ENCODE assay signal across 18 cellular contexts in genomic region chr6:114040871-114041270, GRCh38.
"Had no signal": no experiment of that assay in that cellular context is flagged by ENCODE, and none has a peak within 500 bp of the region (broad histone marks: within the 10 kb centered on the region; RNA-seq: fewer than 3 reads in every experiment).

No MANE protein-coding gene starts in this region.

- H3K27me3 ChIP-seq: hepatocyte, neutrophil, tibial nerve, uterus had no signal

- H3K36me3 Mint-ChIP-seq: activated naive CD4-positive, alpha-beta T cell treated with anti-CD3 and anti-CD28 coated beads, Interleukin-2, amount 10 ng/mL, durations not matched to agents 7 days and 5 days; memory B cell; natural killer cell; stimulated activated naive B cell treated with anti-CD40 and anti-IgM and Interleukin-4, amounts not matched to agents 10 μg/mL and 1 μg/mL and 100 μg/mL, for 72 hours had no signal

- H3K4me3 Mint-ChIP-seq: activated naive CD4-positive, alpha-beta T cell treated with anti-CD3 and anti-CD28 coated beads, Interleukin-2, amount 10 ng/mL, durations not matched to agents 7 days and 5 days; brain; effector memory CD8-positive, alpha-beta T cell; memory B cell; natural killer cell; stimulated activated naive B cell treated with anti-CD40 and anti-IgM and Interleukin-4, amounts not matched to agents 10 μg/mL and 1 μg/mL and 100 μg/mL, for 72 hours had no signal

- H2AFZ ChIP-seq: hepatocyte had no signal

- H3K27me3 Mint-ChIP-seq: brain had no signal

- H3K27ac Mint-ChIP-seq: activated naive CD4-positive, alpha-beta T cell treated with anti-CD3 and anti-CD28 coated beads, Interleukin-2, amount 10 ng/mL, durations not matched to agents 7 days and 5 days; activated T-helper 2 cell treated with anti-CD3 and anti-CD28 coated beads, Interferon-gamma antibody, Interleukin-2, Interleukin-4, amounts not matched to agents 10 μg/mL and 5 μg/mL and 100 μg/mL, durations not matched to agents 14 hours and 24 hours and 36 hours; brain; effector memory CD8-positive, alpha-beta T cell; memory B cell; natural killer cell; stimulated activated naive B cell treated with anti-CD40 and anti-IgM and Interleukin-4, amounts not matched to agents 10 μg/mL and 1 μg/mL and 100 μg/mL, for 72 hours had no signal

- H3K4me3 ChIP-seq: hepatocyte, left ventricle myocardium inferior, tibial nerve, uterus had no signal

- H3K4me1 Mint-ChIP-seq: activated naive CD4-positive, alpha-beta T cell treated with anti-CD3 and anti-CD28 coated beads, Interleukin-2, amount 10 ng/mL, durations not matched to agents 7 days and 5 days; memory B cell; natural killer cell; stimulated activated naive B cell treated with anti-CD40 and anti-IgM and Interleukin-4, amounts not matched to agents 10 μg/mL and 1 μg/mL and 100 μg/mL, for 72 hours had no signal

- H3K79me2 ChIP-seq: hepatocyte had no signal

- H3K27ac ChIP-seq: hepatocyte, left ventricle myocardium inferior, neutrophil, tibial nerve, uterus had no signal

- H3K36me3 ChIP-seq: left ventricle myocardium inferior, neutrophil, tibial nerve, uterus had no signal

- H3K4me1 ChIP-seq: left ventricle myocardium inferior, tibial nerve, uterus had no signal

- H3K9me3 Mint-ChIP-seq: activated naive CD4-positive, alpha-beta T cell treated with anti-CD3 and anti-CD28 coated beads, Interleukin-2, amount 10 ng/mL, durations not matched to agents 7 days and 5 days; activated T-helper 2 cell treated with anti-CD3 and anti-CD28 coated beads, Interferon-gamma antibody, Interleukin-2, Interleukin-4, amounts not matched to agents 10 μg/mL and 5 μg/mL and 100 μg/mL, durations not matched to agents 14 hours and 24 hours and 36 hours; effector memory CD8-positive, alpha-beta T cell; memory B cell; natural killer cell had no signal

- H3K9me3 ChIP-seq: left ventricle myocardium inferior, neutrophil, tibial nerve, uterus had no signal

- DNase-seq: activated CD4-positive, alpha-beta T cell treated with anti-CD3 and anti-CD28 coated beads, Interleukin-2, amount 50 U/mL, for 48 hours; activated CD4-positive, CD25-positive, alpha-beta regulatory T cell treated with anti-CD3 and anti-CD28 coated beads, Interleukin-2, amount 50 U/mL, for 72 hours; activated naive CD4-positive, alpha-beta T cell treated with anti-CD3 and anti-CD28 coated beads, Interleukin-2, amount 10 ng/mL, durations not matched to agents 7 days and 5 days; cerebellar nuclear complex; dermis blood vessel endothelial cell; effector memory CD8-positive, alpha-beta T cell; left ventricle myocardium inferior; natural killer cell; posterior cingulate gyrus; stimulated activated CD4-positive, alpha-beta T cell treated with anti-CD3 and anti-CD28 coated beads, Interleukin-2, amount 100 ng/mL, for 48 hours; stimulated activated naive B cell treated with anti-CD40 and anti-IgM and Interleukin-4, amounts not matched to agents 10 μg/mL and 1 μg/mL and 100 μg/mL, for 72 hours; uterus had no signal

- H3K4me2 ChIP-seq: hepatocyte had no signal
